Comparison of ENCODE assay signal across 1 cellular context in genomic region chr3:155862290-155862982, GRCh38.
TF ChIP-seq lines count a peak whose summit lies in the region.

No MANE protein-coding gene starts in this region.

TF ChIP-seq in HCT116, 20 proteins besides CTCF, POLR2A, EP300 and RAD21:
- TF ChIP-seq ELF1 (IDR thresholded peaks at IDR 0.05; ENCODE audit: borderline replicate concordance, low read depth): peak; percentile 18; the same call in 1 of the 2 replicates
- TF ChIP-seq FOSL1 (IDR thresholded peaks at IDR 0.05; ENCODE audit: low read depth): peak; percentile 67
- peak; percentile 23; the same call in 1 of the 2 replicates for TF ChIP-seq SP1 (IDR thresholded peaks at IDR 0.05; ENCODE audit: low read depth)
- peak; percentile 49 for TF ChIP-seq JUND (IDR thresholded peaks at IDR 0.05)
